ENCODE assay signal across 8 cellular contexts in genomic region chr11:47248664-47249377, GRCh38. TPM values are rescaled to one million over a fixed set of nuclear protein-coding genes. Genes with fewer than 3 reads are reported as not detected.
DNase-seq lines count a peak whose midpoint lies in the region; ATAC-seq and TF ChIP-seq lines count a peak whose summit lies in the region.

Gene ACP2 (minus strand): TSS chr11:47248814. CDS start chr11:47248789, 25 bp downstream.

- no peaks in the 10 kb centered on the region for H3K27me3 Mint-ChIP-seq in central memory CD8-positive, alpha-beta T cell

- H3K27me3 ChIP-seq in kidney epithelial cell (ENCODE audit: control insufficient read depth, insufficient read depth, low read length) = no peaks in the 10 kb centered on the region

- peak within 1 kb of the TSS; percentile 97 for H3K4me3 ChIP-seq in kidney epithelial cell (ENCODE audit: low read depth, low read length)

- peaks cover 21% of the 10 kb centered on the region for H3K36me3 Mint-ChIP-seq in central memory CD8-positive, alpha-beta T cell (ENCODE audit: insufficient read depth)

- H3K36me3 ChIP-seq in kidney epithelial cell (ENCODE audit: control insufficient read depth, insufficient read depth, low read length) = no peaks in the 10 kb centered on the region

- no peaks in the 10 kb centered on the region for H3K9me3 Mint-ChIP-seq in central memory CD8-positive, alpha-beta T cell

- peaks cover 19% of the 10 kb centered on the region for H3K4me1 Mint-ChIP-seq in central memory CD8-positive, alpha-beta T cell

- TF ChIP-seq CTCF in AG09319 (IDR thresholded peaks at IDR 0.05; ENCODE audit: low read depth, low read length) = peak; percentile 38
- peak; percentile 31 for TF ChIP-seq CTCF in kidney epithelial cell (IDR thresholded peaks at IDR 0.05; ENCODE audit: insufficient read depth, low read length, poor library complexity, severe bottlenecking)

- DNase-seq in AG09319 (ENCODE audit: extremely low read depth, low read depth) (no peak), NCI-H2227 treated with DMSO at 0.1 percent for 48 hours (lab: John Stamatoyannopoulos, UW) (peak; percentile 94), kidney epithelial cell (ENCODE audit: low read depth) (no peak)
- peak; percentile 82 to 83 for DNase-seq in central memory CD8-positive, alpha-beta T cell (ENCODE audit: low spot score in 2 of 2)
- DNase-seq in stimulated activated CD4-positive, alpha-beta T cell treated with anti-CD3 and anti-CD28 coated beads, Interleukin-1b, Interleukin-23, amount 100 ng/mL, for 1 hour (ENCODE audit: low read depth in 2 of 2) = peak; percentile 57

- H3K27ac Mint-ChIP-seq in central memory CD8-positive, alpha-beta T cell (ENCODE audit: low read depth) = peak within 1 kb of the TSS; percentile 98

- ATAC-seq in GM18873 (IDR thresholded peaks at IDR 0.05; ENCODE audit: low FRiP score, unreplicated experiment) = peak; percentile 85
- ATAC-seq in HG03135 (IDR thresholded peaks at IDR 0.05; ENCODE audit: unreplicated experiment) = peak; percentile 92
- ATAC-seq in activated CD4-positive, CD25-positive, alpha-beta regulatory T cell treated with anti-CD3 and anti-CD28 coated beads, Interleukin-2, amount 50 U/mL, for 24 hours = peak; percentile 97 to 98
- peak; percentile 97 for ATAC-seq in central memory CD8-positive, alpha-beta T cell (replicated peaks; ENCODE audit: extremely low read depth, poor library complexity, severe bottlenecking)

- peak within 1 kb of the TSS; percentile 99 for H3K4me3 Mint-ChIP-seq in central memory CD8-positive, alpha-beta T cell

RNA-seq across cellular contexts. Expression of gene ACP2, which starts in this region (rescaled TPM):
- total RNA-seq in kidney epithelial cell = 51.6 and 57.1 TPM in 2 replicates

Comparison
In these comparisons a context has a peak if more than half of its experiments do, and no peak if none do; other contexts are left out.
1. DNase-seq: peak in NCI-H2227 treated with DMSO at 0.1 percent for 48 hours (single experiment), central memory CD8-positive, alpha-beta T cell (2 of 2) and stimulated activated CD4-positive, alpha-beta T cell treated with anti-CD3 and anti-CD28 coated beads, Interleukin-1b, Interleukin-23, amount 100 ng/mL, for 1 hour (2 of 2); none in AG09319 (single experiment) and kidney epithelial cell (single experiment).
2. Peak in every context shown above with its lines, with median percentiles within 50 percentile points of each other: ATAC-seq.